In genomic region chr14:105878554-105878953, GRCh38 we compare ENCODE assay signal across 13 cellular contexts.
"Had no signal": no experiment of that assay in that cellular context is flagged by ENCODE, and none has a peak within 500 bp of the region (broad histone marks: within the 10 kb centered on the region; RNA-seq: fewer than 3 reads in every experiment).

No MANE protein-coding gene starts in this region.

- H3K27ac ChIP-seq: gastroesophageal sphincter, heart right ventricle had no signal

- DNase-seq: activated CD4-positive, alpha-beta memory T cell treated with anti-CD3 and anti-CD28 coated beads for 36 hours; activated CD4-positive, alpha-beta T cell treated with anti-CD3 and anti-CD28 coated beads for 1 hour; activated CD8-positive, alpha-beta memory T cell treated with anti-CD3 and anti-CD28 coated beads, Interleukin-2, amount 10 ng/mL, durations not matched to agents 7 days and 5 days; activated naive CD8-positive, alpha-beta T cell treated with anti-CD3 and anti-CD28 coated beads, Interleukin-2, amount 10 ng/mL, durations not matched to agents 7 days and 5 days; activated T-cell treated with anti-CD3 and anti-CD28 coated beads, Interleukin-2, amount 50 U/mL, for 72 hours; anterior cingulate cortex; cerebellar nuclear complex; dermis blood vessel endothelial cell; naive B cell had no signal

- ATAC-seq: activated CD8-positive, alpha-beta memory T cell treated with anti-CD3 and anti-CD28 coated beads, Interleukin-2, amount 10 ng/mL, durations not matched to agents 7 days and 5 days; activated T-cell treated with anti-CD3 and anti-CD28 coated beads, Interleukin-2, amount 50 U/mL, for 72 hours; gastroesophageal sphincter; heart right ventricle; left colon; SK-N-SH treated with all-trans-retinoic acid at 6 μM for 48 hours had no signal

- H3K36me3 ChIP-seq: gastroesophageal sphincter, heart right ventricle had no signal

- H3K4me3 ChIP-seq: gastroesophageal sphincter, heart right ventricle had no signal

- H3K9me3 ChIP-seq: gastroesophageal sphincter, heart right ventricle had no signal

- H3K4me1 ChIP-seq: gastroesophageal sphincter, heart right ventricle had no signal
